In the genomic region with DNA sequence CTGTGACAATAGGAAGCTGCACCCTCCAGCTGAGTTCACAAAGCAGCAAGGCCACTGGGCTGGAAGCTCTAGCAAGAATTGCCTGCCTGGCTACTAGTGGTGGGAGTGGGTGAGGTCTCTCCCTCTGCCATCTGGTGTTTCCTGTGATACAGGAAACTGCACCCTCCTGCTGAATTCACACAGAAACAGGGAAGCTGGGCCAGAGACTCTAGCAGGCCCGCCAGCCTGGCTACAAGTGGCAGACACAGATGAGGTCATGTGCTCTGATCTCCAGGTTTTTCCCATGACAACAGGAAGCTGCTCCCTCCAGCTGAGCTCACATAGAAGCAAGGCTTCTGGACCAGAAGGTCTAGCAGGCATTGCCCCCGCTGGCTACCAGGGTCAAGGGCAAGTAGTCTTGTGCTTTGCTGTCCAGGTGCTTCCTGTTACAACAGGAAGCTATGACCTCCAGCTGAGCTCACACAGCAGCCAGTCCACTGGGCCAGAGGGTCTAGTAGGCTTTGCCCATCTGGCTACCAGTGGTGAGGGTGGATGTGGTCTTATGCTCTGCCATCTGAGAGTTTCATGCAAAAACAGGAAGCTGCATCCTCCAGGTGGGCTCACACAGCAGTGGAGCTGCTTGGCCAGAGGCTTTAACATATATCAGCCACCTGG, we compare ENCODE assay signal across 15 cellular contexts. TPM values are rescaled to one million over a fixed set of nuclear protein-coding genes. Genes with fewer than 3 reads are reported as not detected.
A peak's percentile ranks its signal among the peaks of the same experiment; 100 is the strongest.
DNase-seq lines count a peak whose midpoint lies in the region; ATAC-seq and TF ChIP-seq lines count a peak whose summit lies in the region.
"Had no signal": no experiment of that assay in that cellular context is flagged by ENCODE, and none has a peak within 500 bp of the region (broad histone marks: within the 10 kb centered on the region; RNA-seq: fewer than 3 reads in every experiment).

No MANE protein-coding gene starts in this region.

- DNase-seq in SHP77 (lab: John Stamatoyannopoulos, UW) = peak; percentile 52 to 56
- no peak for DNase-seq in SHP77 treated with DMSO at 0.1 percent for 48 hours (lab: John Stamatoyannopoulos, UW)
- peak in 1 of 3 donors; percentile 2 for DNase-seq in immature natural killer cell
- peak in 1 of 2 donors; percentile 38 for DNase-seq in aorta
- DNase-seq in stimulated activated CD4-positive, alpha-beta T cell treated with anti-CD3 and anti-CD28 coated beads, Interleukin-2, amount 100 ng/mL, for 48 hours = no peak
- no peak for DNase-seq in AG08396 (ENCODE audit: low spot score)
- no peak for DNase-seq in activated T-helper 1 cell treated with anti-CD3 and anti-CD28 coated beads, Interleukin-12 subunit alpha, Interleukin-12 subunit beta, Interleukin-2, Interleukin-4 antibody, amounts not matched to agents 30 ng/mL and 10 ng/mL and 1 ng/mL, durations not matched to agents 14 hours and 24 hours and 36 hours (ENCODE audit: low spot score)
- DNase-seq: amniotic stem cell, DMS79 treated with DMSO at 0.1 percent for 48 hours, foreskin keratinocyte, kidney glomerular epithelial cell, NCI-H2171 treated with DMSO at 0.1 percent for 48 hours, trophoblast cell had no signal

- no peaks in the 10 kb centered on the region for H3K79me2 ChIP-seq in OCI-LY1 (ENCODE audit: insufficient read depth, low read length)

- H3K4me2 ChIP-seq in OCI-LY1 (ENCODE audit: low read length) = peak overlapping the region; percentile 14; the same call in 1 of the 2 replicates

- H3K9me3 ChIP-seq in OCI-LY1 (ENCODE audit: low read length) (no peaks in the 10 kb centered on the region), aorta (ENCODE audit: control insufficient read depth, low read length) (no peaks in the 10 kb centered on the region)

- TF ChIP-seq CTCF in OCI-LY1 (IDR thresholded peaks at IDR 0.05; ENCODE audit: low read length) = no peak

- H3F3A ChIP-seq in OCI-LY1 (ENCODE audit: insufficient read depth, low read length) = no peaks in the 10 kb centered on the region

- peak overlapping the region; percentile 91 for H3K27ac ChIP-seq in OCI-LY1 (ENCODE audit: low read depth, low read length, poor library complexity, severe bottlenecking)
- H3K27ac ChIP-seq in aorta (ENCODE audit: low read depth in 1 of 2, low read length in 2 of 2) = no peak overlapping the region
- H3K27ac ChIP-seq: foreskin keratinocyte had no signal

- H3K9me2 ChIP-seq in OCI-LY1 (ENCODE audit: low read depth, low read length) = no peaks in the 10 kb centered on the region

- peaks cover 17 to 18% of the 10 kb centered on the region in 2 donors for H3K4me1 Mint-ChIP-seq in immature natural killer cell
- no peaks in the 10 kb centered on the region for H3K4me1 Mint-ChIP-seq in activated T-helper 1 cell treated with anti-CD3 and anti-CD28 coated beads, Interleukin-12 subunit alpha, Interleukin-12 subunit beta, Interleukin-2, Interleukin-4 antibody, amounts not matched to agents 30 ng/mL and 10 ng/mL and 1 ng/mL, durations not matched to agents 14 hours and 24 hours and 36 hours (ENCODE audit: low read depth)
- H3K4me1 Mint-ChIP-seq: neural crest cell had no signal

- peaks cover 21% of the 10 kb centered on the region for H3K4me1 ChIP-seq in OCI-LY1 (ENCODE audit: insufficient read depth, low read length, severe bottlenecking)
- no peaks in the 10 kb centered on the region for H3K4me1 ChIP-seq in aorta (ENCODE audit: control insufficient read depth in 1 of 2, insufficient read depth in 2 of 2, low read length in 2 of 2)
- H3K4me1 ChIP-seq: foreskin keratinocyte had no signal

- H3K27me3 ChIP-seq in OCI-LY1 (ENCODE audit: insufficient read depth, low read length) (no peaks in the 10 kb centered on the region), aorta (ENCODE audit: control insufficient read depth in 1 of 2, insufficient read depth in 2 of 2, low read length in 1 of 2) (no peaks in the 10 kb centered on the region)
- H3K27me3 ChIP-seq: foreskin keratinocyte had no signal

- H3K4me3 ChIP-seq in OCI-LY1 (ENCODE audit: low read depth, low read length, poor library complexity, severe bottlenecking) (no peak overlapping the region), aorta (ENCODE audit: low read length in 2 of 2) (no peak overlapping the region)

- intact Hi-C loops in aorta (cut with DNase I) = no loop called here
- intact Hi-C loops in activated T-helper 1 cell treated with anti-CD3 and anti-CD28 coated beads, Interleukin-12 subunit alpha, Interleukin-12 subunit beta, Interleukin-2, Interleukin-4 antibody, amounts not matched to agents 30 ng/mL and 10 ng/mL and 1 ng/mL, durations not matched to agents 14 hours and 24 hours and 36 hours (cut with micrococcal nuclease) = no loop called here

- peaks cover 0 to 4% (median 2%) of the 10 kb centered on the region in 3 donors for H3K27me3 Mint-ChIP-seq in immature natural killer cell (ENCODE audit: low read depth in 3 of 3)
- H3K27me3 Mint-ChIP-seq in activated T-helper 1 cell treated with anti-CD3 and anti-CD28 coated beads, Interleukin-12 subunit alpha, Interleukin-12 subunit beta, Interleukin-2, Interleukin-4 antibody, amounts not matched to agents 30 ng/mL and 10 ng/mL and 1 ng/mL, durations not matched to agents 14 hours and 24 hours and 36 hours (ENCODE audit: insufficient read depth) = no peaks in the 10 kb centered on the region

- no peaks in the 10 kb centered on the region for H4K20me1 ChIP-seq in OCI-LY1 (ENCODE audit: insufficient read depth, low read length)

- peak; percentile 64 for ATAC-seq in aorta (ENCODE audit: low FRiP score)
- ATAC-seq: foreskin keratinocyte had no signal

- H3K4me3 Mint-ChIP-seq in immature natural killer cell = no peak overlapping the region
- H3K4me3 Mint-ChIP-seq in activated T-helper 1 cell treated with anti-CD3 and anti-CD28 coated beads, Interleukin-12 subunit alpha, Interleukin-12 subunit beta, Interleukin-2, Interleukin-4 antibody, amounts not matched to agents 30 ng/mL and 10 ng/mL and 1 ng/mL, durations not matched to agents 14 hours and 24 hours and 36 hours = no peak overlapping the region
- H3K4me3 Mint-ChIP-seq: neural crest cell had no signal

- no peaks in the 10 kb centered on the region for H3K36me3 Mint-ChIP-seq in immature natural killer cell
- no peaks in the 10 kb centered on the region for H3K36me3 Mint-ChIP-seq in activated T-helper 1 cell treated with anti-CD3 and anti-CD28 coated beads, Interleukin-12 subunit alpha, Interleukin-12 subunit beta, Interleukin-2, Interleukin-4 antibody, amounts not matched to agents 30 ng/mL and 10 ng/mL and 1 ng/mL, durations not matched to agents 14 hours and 24 hours and 36 hours (ENCODE audit: low read depth)

- WGBS in aorta, 2 donors = 47 to 64% methylated on average over 2 of the region's 2 CpGs

- H3K27ac Mint-ChIP-seq in immature natural killer cell = peak overlapping the region in 4 of 6 donors; percentile 24 to 69 (median 42)
- no peak overlapping the region for H3K27ac Mint-ChIP-seq in activated T-helper 1 cell treated with anti-CD3 and anti-CD28 coated beads, Interleukin-12 subunit alpha, Interleukin-12 subunit beta, Interleukin-2, Interleukin-4 antibody, amounts not matched to agents 30 ng/mL and 10 ng/mL and 1 ng/mL, durations not matched to agents 14 hours and 24 hours and 36 hours

- no peak overlapping the region for H3K9ac ChIP-seq in OCI-LY1 (ENCODE audit: low read length)

- H2AFZ ChIP-seq in OCI-LY1 (ENCODE audit: low read length) = no peak overlapping the region

- peaks cover 0 to 3% (median 0%) of the 10 kb centered on the region in 6 donors for H3K9me3 Mint-ChIP-seq in immature natural killer cell
- H3K9me3 Mint-ChIP-seq in activated T-helper 1 cell treated with anti-CD3 and anti-CD28 coated beads, Interleukin-12 subunit alpha, Interleukin-12 subunit beta, Interleukin-2, Interleukin-4 antibody, amounts not matched to agents 30 ng/mL and 10 ng/mL and 1 ng/mL, durations not matched to agents 14 hours and 24 hours and 36 hours = peaks cover 8% of the 10 kb centered on the region

- no peaks in the 10 kb centered on the region for H3K36me3 ChIP-seq in OCI-LY1 (ENCODE audit: insufficient read depth, low read length)
- no peaks in the 10 kb centered on the region for H3K36me3 ChIP-seq in aorta (ENCODE audit: control insufficient read depth in 1 of 2, insufficient read depth in 2 of 2, low read length in 1 of 2)

RNA-seq across cellular contexts. Expression of a gene that starts 41.5 kb away (rescaled TPM):
- polyA plus RNA-seq in immature natural killer cell (1 to 10 TPM in 2 of 3 donors, under 1 TPM in 1; 0.90 to 2.5 (median 2.3) TPM), aorta (1 to 10 TPM in 1 of 2 donors, under 1 TPM in 1; 0.50 to 2.2 TPM)
- 1 to 10 TPM; 5.5 to 6.2 TPM for total RNA-seq in aorta
- 3.6 and 3.7 TPM in 2 replicates for total RNA-seq in activated T-helper 1 cell treated with anti-CD3 and anti-CD28 coated beads, Interleukin-12 subunit alpha, Interleukin-12 subunit beta, Interleukin-2, Interleukin-4 antibody, amounts not matched to agents 30 ng/mL and 10 ng/mL and 1 ng/mL, durations not matched to agents 14 hours and 24 hours and 36 hours
- total RNA-seq: neural crest cell had no signal

Comparison
In these comparisons a context has a peak if more than half of its experiments do, and no peak if none do; other contexts are left out.
1. DNase-seq: peak in SHP77 (2 of 2); none in SHP77 treated with DMSO at 0.1 percent for 48 hours (single experiment), stimulated activated CD4-positive, alpha-beta T cell treated with anti-CD3 and anti-CD28 coated beads, Interleukin-2, amount 100 ng/mL, for 48 hours (0 of 2), AG08396 (single experiment) and activated T-helper 1 cell treated with anti-CD3 and anti-CD28 coated beads, Interleukin-12 subunit alpha, Interleukin-12 subunit beta, Interleukin-2, Interleukin-4 antibody, amounts not matched to agents 30 ng/mL and 10 ng/mL and 1 ng/mL, durations not matched to agents 14 hours and 24 hours and 36 hours (single experiment).